21 cellular contexts compared by ENCODE assay signal in genomic region chr2:239145106-239145505, GRCh38.
A peak's percentile ranks its signal among the peaks of the same experiment; 100 is the strongest.
DNase-seq lines count a peak whose midpoint lies in the region; ATAC-seq, FAIRE-seq and TF ChIP-seq lines count a peak whose summit lies in the region.
"Had no signal": no experiment of that assay in that cellular context is flagged by ENCODE, and none has a peak within 500 bp of the region (broad histone marks: within the 10 kb centered on the region; RNA-seq: fewer than 3 reads in every experiment).

No MANE protein-coding gene starts in this region.

- no peak overlapping the region for H3K27ac ChIP-seq in A549
- H3K27ac ChIP-seq in HCT116 (ENCODE audit: low read depth, low read length) = no peak overlapping the region
- peak overlapping the region in 41 of 59 donors; percentile 2 to 75 (median 52) for H3K27ac ChIP-seq in dorsolateral prefrontal cortex
- H3K27ac ChIP-seq in lower lobe of right lung = no peak overlapping the region
- H3K27ac ChIP-seq in caudate nucleus (ENCODE audit: low read depth, low read length) = no peak overlapping the region
- H3K27ac ChIP-seq: HL-60, RWPE1 had no signal

- H3K4me1 ChIP-seq in A549 (no peaks in the 10 kb centered on the region), HCT116 (ENCODE audit: control insufficient read depth in 1 of 2, insufficient read depth in 2 of 2, low read length in 2 of 2) (peaks cover 0 to 4% of the 10 kb centered on the region in 2 experiments; a peak in 1 of 4 replicates), lower lobe of right lung (no peaks in the 10 kb centered on the region)

- no TSS peak for BruUV-seq in HCT116 (replicated peaks; lab: Mats Ljungman, UMichigan)

- TF ChIP-seq CTCF in A549 (IDR thresholded peaks at IDR 0.05) (no peak), HCT116 (IDR thresholded peaks at IDR 0.05 in 2 of 3, conservative IDR thresholded peaks at IDR 0.05 in 1 of 3; ENCODE audit: borderline replicate concordance in 1 of 3, insufficient read depth in 1 of 3, low read depth in 2 of 3, low read length in 2 of 3) (no peak), dorsolateral prefrontal cortex (IDR thresholded peaks at IDR 0.05 in 54 of 56, conservative IDR thresholded peaks at IDR 0.05 in 2 of 56; ENCODE audit: low read depth in 1 of 56, partially characterized antibody in 56 of 56) (no peak), lower lobe of right lung (IDR thresholded peaks at IDR 0.05) (no peak)

- no peak for TF ChIP-seq POLR2A in A549 (IDR thresholded peaks at IDR 0.05; ENCODE audit: low read length)
- no peak for TF ChIP-seq POLR2A in HCT116 (IDR thresholded peaks at IDR 0.05; ENCODE audit: borderline replicate concordance, extremely low read depth, insufficient read depth, insufficient read length)

- H3K9me2 ChIP-seq in HCT116 (ENCODE audit: insufficient read depth) = no peaks in the 10 kb centered on the region

- no peaks in the 10 kb centered on the region for H4K20me1 ChIP-seq in HCT116 (ENCODE audit: insufficient read depth)

- H3K27me3 ChIP-seq in HCT116 (ENCODE audit: insufficient read depth, low read length) = no peaks in the 10 kb centered on the region
- no peaks in the 10 kb centered on the region for H3K27me3 ChIP-seq in dorsolateral prefrontal cortex
- H3K27me3 ChIP-seq in lower lobe of right lung (ENCODE audit: low read depth) = no peaks in the 10 kb centered on the region

- POLR2A ChIA-PET in A549 (lab: Yijun Ruan, JAX) = no interaction called here
- POLR2A ChIA-PET in HCT116 (lab: Charles Lee) = no interaction called here

- no peak overlapping the region for H2AFZ ChIP-seq in HCT116 (ENCODE audit: low read depth, low read length, poor library complexity, severe bottlenecking)

- 96% methylated on average over 15 of the region's 15 CpGs for WGBS in A549 (ENCODE audit: missing lambda C conversion rate)

- H3K4me2 ChIP-seq in A549 (no peak overlapping the region), HCT116 (ENCODE audit: low read length) (no peak overlapping the region)

- peak; percentile 15 to 38; a peak in 3 of 6 replicates for ATAC-seq in A549
- peak; percentile 43; the same call in 1 of the 2 replicates for ATAC-seq in HCT116
- no peak for ATAC-seq in lower lobe of right lung
- ATAC-seq: PC-3 had no signal

- intact Hi-C loops in HCT116 (cut with micrococcal nuclease) = no loop called here
- intact Hi-C loops in dorsolateral prefrontal cortex (cut with DNase I) = loop anchor here in 1 of 2 donors (10.0 kb wide), 1 partner anchor 790 kb away; no protein-coding TSS in a partner anchor
- intact Hi-C loops in lower lobe of right lung (cut with DNase I) = no loop called here

- no peak for FAIRE-seq in A549 (lab: Jason Lieb, UNC)

- no peak for TF ChIP-seq EP300 in A549 (IDR thresholded peaks at IDR 0.05)

- CTCF ChIA-PET in A549 (lab: Yijun Ruan, JAX) = interaction anchor here (0.7 to 1.9 kb wide), 11 partner anchors 9 to 855 kb away, joined by 3 to 9 read pairs (median 4); no protein-coding TSS in a partner anchor
- CTCF ChIA-PET in HCT116 (lab: Charles Lee) = no interaction called here

- no peak for TF ChIP-seq RAD21 in A549 (conservative IDR thresholded peaks at IDR 0.05 in 1 of 2, IDR thresholded peaks at IDR 0.05 in 1 of 2)
- no peak for TF ChIP-seq RAD21 in HCT116 (IDR thresholded peaks at IDR 0.05; ENCODE audit: low read depth)

- no peak overlapping the region for H3K9ac ChIP-seq in HCT116 (ENCODE audit: low read length)

- H3K9me3 ChIP-seq in A549 (no peaks in the 10 kb centered on the region), HCT116 (ENCODE audit: control insufficient read depth in 1 of 2, insufficient read depth in 1 of 2, low read depth in 1 of 2, low read length in 2 of 2) (no peaks in the 10 kb centered on the region), lower lobe of right lung (no peaks in the 10 kb centered on the region)

- H3K4me3 ChIP-seq in A549 (no peak overlapping the region), HCT116 (replicated peaks in 1 of 2; ENCODE audit: low read depth in 1 of 2, low read length in 2 of 2) (no peak overlapping the region), dorsolateral prefrontal cortex (no peak overlapping the region), lower lobe of right lung (no peak overlapping the region)

- H3K36me3 ChIP-seq in HCT116 (ENCODE audit: control insufficient read depth in 1 of 2, insufficient read depth in 2 of 2, low read length in 2 of 2) (peaks cover 0 to 11% of the 10 kb centered on the region in 2 experiments; a peak in 3 of 4 replicates), lower lobe of right lung (peaks cover 71% of the 10 kb centered on the region)

- H3K79me2 ChIP-seq in HCT116 (ENCODE audit: insufficient read depth, low read length) = no peaks in the 10 kb centered on the region

- RAD21 ChIA-PET in HCT116 (lab: Charles Lee; ENCODE audit: low non-redundant PET in 1 of 2, low total read pairs in 2 of 2, uncharacterized antibody in 2 of 2, unreplicated experiment in 2 of 2) = no interaction called here

- DNase-seq in A549 (ENCODE audit: low read depth in 1 of 2, low spot score in 1 of 2) (no peak), HCT116 (ENCODE audit: low read depth, low spot score) (no peak), dorsolateral prefrontal cortex (peak in 1 of 10 donors; percentile 41), lower lobe of right lung (peak; percentile 27), SKM-1 treated with dmso at 0.1 percent for 144 hours (lab: John Stamatoyannopoulos, UW; ENCODE audit: unreplicated experiment) (no peak), NCI-H187 (lab: John Stamatoyannopoulos, UW) (no peak), caudate nucleus (lab: John Stamatoyannopoulos, UW) (no peak), cerebellar cortex (ENCODE audit: low spot score) (no peak)
- DNase-seq: 8988T; CD4-positive, alpha-beta T cell; GDM1; GOT3; HFFc6; IMR-90; Karpas-422; NCI-H1436; NCI-H2029; NCI-H526; PC-3 had no signal

TF ChIP-seq in A549, 52 proteins besides CTCF, POLR2A, EP300 and RAD21 (continues in another document):
- TF ChIP-seq HMGXB4 (CRISPR knock-in tag; IDR thresholded peaks at IDR 0.05; ENCODE audit: borderline replicate concordance) (no peak), PHF8 (IDR thresholded peaks at IDR 0.05; ENCODE audit: borderline replicate concordance, low read depth) (no peak), BHLHE40 (IDR thresholded peaks at IDR 0.05; ENCODE audit: low read depth, low read length) (no peak), HES2 (IDR thresholded peaks at IDR 0.05) (no peak), BCL3 (IDR thresholded peaks at IDR 0.05) (no peak)

TF ChIP-seq in HCT116, 20 proteins besides CTCF, POLR2A, EP300 and RAD21:
- TF ChIP-seq SP1 (IDR thresholded peaks at IDR 0.05; ENCODE audit: low read depth) = no peak
- TF ChIP-seq JUND (IDR thresholded peaks at IDR 0.05) = no peak
- TF ChIP-seq MAX (IDR thresholded peaks at IDR 0.05) = no peak
- TF ChIP-seq CEBPB (IDR thresholded peaks at IDR 0.05; ENCODE audit: low read depth) = no peak
- no peak for TF ChIP-seq ATF3 (IDR thresholded peaks at IDR 0.05)
- no peak for TF ChIP-seq ZNF274 (IDR thresholded peaks at IDR 0.05; ENCODE audit: low read depth, low read length)
- TF ChIP-seq YY1 (IDR thresholded peaks at IDR 0.05; ENCODE audit: extremely low read depth, insufficient replicate concordance, low read depth, low read length) = no peak

Comparison
In these comparisons a context has a peak if more than half of its experiments do, and no peak if none do; other contexts are left out.
1. ATAC-seq: peak in A549 (2 of 2) and HCT116 (single experiment); none in lower lobe of right lung (0 of 2).
2. H3K27ac ChIP-seq: peak in dorsolateral prefrontal cortex (41 of 59); none in A549 (0 of 2), HCT116 (single experiment), lower lobe of right lung (single experiment) and caudate nucleus (single experiment).